In genomic region chr6:42142118-42142835, GRCh38 we compare ENCODE assay signal across 8 cellular contexts. TPM values are rescaled to one million over a fixed set of nuclear protein-coding genes. Genes with fewer than 3 reads are reported as not detected.
A peak's percentile ranks its signal among the peaks of the same experiment; 100 is the strongest.
DNase-seq lines count a peak whose midpoint lies in the region; ATAC-seq, FAIRE-seq and TF ChIP-seq lines count a peak whose summit lies in the region.

A gene with protein sequence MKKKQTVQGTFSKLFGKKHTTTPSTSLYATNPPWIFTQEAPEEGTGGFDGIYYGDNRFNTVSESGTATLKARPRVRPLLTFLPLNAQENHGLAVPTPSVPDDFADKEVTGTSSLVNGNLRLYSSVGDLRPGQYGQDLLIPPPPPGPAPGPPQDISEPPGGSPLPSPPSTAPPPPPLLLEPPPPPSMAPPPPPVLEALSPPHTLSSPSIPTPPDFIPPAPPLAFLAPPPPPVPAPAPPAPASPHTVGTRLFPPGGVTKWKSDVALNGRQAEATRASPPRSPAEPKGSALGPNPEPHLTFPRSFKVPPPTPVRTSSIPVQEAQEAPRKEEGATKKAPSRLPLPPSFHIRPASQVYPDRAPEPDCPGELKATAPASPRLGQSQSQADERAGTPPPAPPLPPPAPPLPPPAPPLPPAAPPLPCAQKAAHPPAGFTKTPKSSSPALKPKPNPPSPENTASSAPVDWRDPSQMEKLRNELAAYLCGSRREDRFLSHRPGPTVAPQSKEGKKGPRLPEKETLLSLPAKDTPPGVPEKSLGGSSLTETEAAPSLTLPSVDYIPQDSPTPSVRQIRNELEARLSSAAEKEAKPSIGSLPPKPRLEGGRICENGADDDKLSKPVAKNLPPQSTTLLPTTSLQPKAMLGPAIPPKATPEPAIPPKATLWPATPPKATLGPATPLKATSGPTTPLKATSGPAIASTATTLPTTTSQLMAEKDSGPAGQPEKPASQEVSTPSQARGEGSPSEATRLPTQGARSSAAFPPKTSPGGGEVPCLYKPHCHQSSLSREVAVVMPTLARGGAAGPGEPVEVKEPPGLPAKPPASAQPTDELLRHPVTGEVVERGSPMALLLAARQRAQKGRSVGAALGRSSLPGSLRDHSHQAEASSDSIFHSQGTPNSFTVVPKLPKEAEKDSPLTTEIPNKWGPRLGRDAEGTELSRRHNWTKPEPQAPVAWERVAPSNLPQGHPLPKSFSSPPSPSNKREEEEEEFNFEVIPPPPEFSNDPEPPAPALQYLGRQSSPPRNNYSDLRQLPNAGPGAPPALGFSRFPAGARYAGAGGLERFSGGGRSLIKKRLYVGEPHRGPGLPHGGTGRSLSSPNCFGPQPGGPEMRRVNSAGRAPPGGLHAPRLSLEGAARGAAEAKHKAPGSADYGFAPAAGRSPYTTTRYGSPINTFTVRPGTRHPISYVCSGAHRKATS (minus strand): TSS chr6:42142620. CDS start chr6:42142444, 176 bp downstream.

- TF ChIP-seq POLR2A in tibial nerve (IDR thresholded peaks at IDR 0.05) = no peak

- 3 to 10% methylated on average over 16 to 35 of the region's 60 CpGs for WGBS in tibial nerve, 2 donors

- peak within 1 kb of the TSS in 2 of 4 donors; percentile 85 to 86 for H3K27ac ChIP-seq in tibial nerve

- H3K36me3 ChIP-seq in BJ (ENCODE audit: control insufficient read depth, insufficient read depth, low read length) (no peaks in the 10 kb centered on the region), MG63 (no peaks in the 10 kb centered on the region), bronchial epithelial cell (ENCODE audit: control insufficient read depth, insufficient read depth, low read length) (peaks cover 2% of the 10 kb centered on the region), tibial nerve (no peaks in the 10 kb centered on the region)

- TF ChIP-seq CTCF in BJ (IDR thresholded peaks at IDR 0.05; ENCODE audit: insufficient read depth, low read depth, low read length) = peak; percentile 24; the same call in 1 of the 2 replicates
- TF ChIP-seq CTCF in bronchial epithelial cell (IDR thresholded peaks at IDR 0.05; ENCODE audit: insufficient read depth, low read length, severe bottlenecking) = peak; percentile 7
- no peak for TF ChIP-seq CTCF in tibial nerve (IDR thresholded peaks at IDR 0.05)

- FAIRE-seq in bronchial epithelial cell (lab: Jason Lieb, UNC) = no peak

- H3K9me3 ChIP-seq in MG63 = no peaks in the 10 kb centered on the region
- H3K9me3 ChIP-seq in tibial nerve = no peaks in the 10 kb centered on the region

- CTCF ChIA-PET in BJ (lab: Yijun Ruan, JAX) = no interaction called here

- H3K27me3 ChIP-seq in BJ (ENCODE audit: control insufficient read depth, insufficient read depth, low read length) (no peaks in the 10 kb centered on the region), MG63 (no peaks in the 10 kb centered on the region), bronchial epithelial cell (ENCODE audit: control insufficient read depth, insufficient read depth, low read length) (no peaks in the 10 kb centered on the region), tibial nerve (peaks cover 0 to 41% of the 10 kb centered on the region in 2 donors)

- DNase-seq in BJ (ENCODE audit: low read depth) (no peak), MG63 (peak; percentile 58), bronchial epithelial cell (ENCODE audit: low read depth) (peak; percentile 46), left lobe of liver (ENCODE audit: low spot score) (no peak), tibial nerve (ENCODE audit: low spot score in 2 of 2) (no peak), midbrain (lab: John Stamatoyannopoulos, UW) (no peak)
- no peak for DNase-seq in stimulated activated naive CD4-positive, alpha-beta T cell treated with Interleukin-2 at 50 U/mL for 16 hours (lab: John Stamatoyannopoulos, UW)

- peaks cover 0 to 25% (median 8%) of the 10 kb centered on the region in 4 donors for H3K4me1 ChIP-seq in tibial nerve

- H3K4me3 ChIP-seq in BJ (ENCODE audit: low read depth, low read length) (peak within 1 kb of the TSS; percentile 49), MG63 (peak within 1 kb of the TSS; percentile 51), bronchial epithelial cell (ENCODE audit: low read depth, low read length) (peak within 1 kb of the TSS; percentile 96), tibial nerve (peak within 1 kb of the TSS; percentile 10 to 54 (median 28))

- ATAC-seq in left lobe of liver (peak; percentile 60), GM19328 (IDR thresholded peaks at IDR 0.05; ENCODE audit: unreplicated experiment) (no peak)

- POLR2A ChIA-PET in BJ (lab: Charles Lee) = no interaction called here

- no peak for TF ChIP-seq EP300 in tibial nerve (IDR thresholded peaks at IDR 0.05)

RNA-seq across cellular contexts. Expression of the gene that starts here (rescaled TPM):
- 0.51 and 0.70 TPM in 2 replicates for polyA plus RNA-seq in BJ (2011; rRNA removed)
- polyA minus RNA-seq in BJ (2011; rRNA and poly(A)+ RNA removed) = 0.41 and 0.47 TPM in 2 replicates
- total RNA-seq in MG63 (2014; rRNA removed; shearing (Covaris generic); ENCODE audit: low replicate concordance) = 0.07 and 0.17 TPM in 2 replicates
- total RNA-seq in bronchial epithelial cell = 11.3 and 46.1 TPM in 2 replicates
- 0.38 TPM for total RNA-seq in left lobe of liver
- 1 to 10 TPM in 3 of 4 donors, under 1 TPM in 1; 0.22 to 4.7 (median 2.2) TPM for total RNA-seq in tibial nerve

Comparison
In these comparisons a context has a peak if more than half of its experiments do, and no peak if none do; other contexts are left out.
1. Peak in DNase-seq and H3K4me3 ChIP-seq in MG63; RNA of the gene not detected or under 1 TPM.
2. Peak in ATAC-seq in left lobe of liver; RNA of the gene not detected or under 1 TPM.
3. H3K4me3 ChIP-seq: peak in every context shown above with its lines; median percentile 96 in bronchial epithelial cell; 51 in MG63; 49 in BJ; 28 in tibial nerve.
4. CTCF ChIP-seq: peak in BJ (single experiment) and bronchial epithelial cell (single experiment); none in tibial nerve (0 of 5).